ENCODE assay signal across 11 cellular contexts in the genomic region with DNA sequence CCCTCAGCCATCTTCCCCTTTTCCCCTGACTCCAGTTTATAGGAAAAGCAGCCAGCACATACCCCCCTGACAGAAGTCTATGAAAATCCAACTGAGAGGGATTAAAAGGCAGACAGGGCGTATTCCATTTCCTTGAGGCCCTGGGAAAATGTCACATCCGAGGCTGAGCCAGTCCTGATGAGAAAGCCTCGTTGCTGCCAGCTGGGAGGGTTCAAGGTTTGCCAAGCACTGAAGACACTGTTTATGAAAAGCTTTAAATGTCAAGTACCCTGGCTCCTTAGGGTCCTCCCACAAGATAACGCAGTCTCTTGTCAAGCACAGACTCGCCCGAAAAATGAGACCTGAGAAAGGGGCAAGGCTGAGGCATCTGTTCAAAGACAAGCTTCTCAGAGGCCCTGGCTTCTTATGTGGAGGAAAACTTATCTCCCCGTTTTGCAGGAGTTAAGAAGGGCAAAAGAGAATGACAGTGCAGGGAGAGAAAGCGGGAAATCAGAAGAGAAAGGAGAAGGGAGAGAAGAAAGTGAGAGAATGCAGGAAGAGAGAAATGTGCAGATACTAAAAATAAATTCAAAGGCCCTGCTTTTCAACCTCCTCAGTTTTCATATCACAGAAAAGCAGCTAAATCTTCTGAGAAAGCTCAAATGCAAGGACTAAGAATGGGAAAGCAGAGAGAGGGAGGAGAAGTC. TPM values are rescaled to one million over a fixed set of nuclear protein-coding genes. Genes with fewer than 3 reads are reported as not detected.
DNase-seq lines count a peak whose midpoint lies in the region; ATAC-seq and TF ChIP-seq lines count a peak whose summit lies in the region.
"Had no signal": no experiment of that assay in that cellular context is flagged by ENCODE, and none has a peak within 500 bp of the region (broad histone marks: within the 10 kb centered on the region; RNA-seq: fewer than 3 reads in every experiment).

No MANE protein-coding gene starts in this region.

- H3K4me3 Mint-ChIP-seq in activated naive CD4-positive, alpha-beta T cell treated with anti-CD3 and anti-CD28 coated beads for 36 hours = no peak overlapping the region

- H3K4me1 ChIP-seq in adrenal gland (replicated peaks in 1 of 2) (peaks cover 37 to 58% of the 10 kb centered on the region in 2 donors), rectal smooth muscle tissue (ENCODE audit: control insufficient read depth, insufficient read depth, low read length) (peaks cover 14% of the 10 kb centered on the region)

- TF ChIP-seq POLR2A in adrenal gland (IDR thresholded peaks at IDR 0.05) = no peak
- TF ChIP-seq POLR2A in GM18505 (IDR thresholded peaks at IDR 0.05; ENCODE audit: borderline replicate concordance, extremely low read depth, insufficient read depth, insufficient read length) = no peak

- no peak for TF ChIP-seq CTCF in adrenal gland (IDR thresholded peaks at IDR 0.05)

- H3K27ac Mint-ChIP-seq in activated naive CD4-positive, alpha-beta T cell treated with anti-CD3 and anti-CD28 coated beads for 36 hours = no peak overlapping the region

- no peaks in the 10 kb centered on the region for H3K9me3 Mint-ChIP-seq in activated naive CD4-positive, alpha-beta T cell treated with anti-CD3 and anti-CD28 coated beads for 36 hours

- H3K4me3 ChIP-seq in adrenal gland = no peak overlapping the region
- no peak overlapping the region for H3K4me3 ChIP-seq in rectal smooth muscle tissue (ENCODE audit: low read length)
- H3K4me3 ChIP-seq: Peyer's patch had no signal

- CTCF ChIA-PET in activated naive CD4-positive, alpha-beta T cell treated with anti-CD3 and anti-CD28 coated beads for 36 hours (lab: Charles Lee) = interaction anchor here (1.3 kb wide), 1 partner anchor 15 kb away, joined by 3 read pairs; no protein-coding TSS in a partner anchor

- H3K4me1 Mint-ChIP-seq in activated naive CD4-positive, alpha-beta T cell treated with anti-CD3 and anti-CD28 coated beads for 36 hours (ENCODE audit: low read depth) = no peaks in the 10 kb centered on the region

- H3K27ac ChIP-seq in adrenal gland = peak overlapping the region; percentile 55 to 90 (median 83)
- peak overlapping the region; percentile 43 for H3K27ac ChIP-seq in rectal smooth muscle tissue (ENCODE audit: low read depth, low read length)
- H3K27ac ChIP-seq: brain microvascular endothelial cell, Peyer's patch had no signal

- intact Hi-C loops in adrenal gland (cut with DNase I) (no loop called here), Right ventricle myocardium superior (cut with DNase I) (no loop called here)
- intact Hi-C loops in activated naive CD4-positive, alpha-beta T cell treated with anti-CD3 and anti-CD28 coated beads for 36 hours (cut with micrococcal nuclease) = no loop called here

- WGBS in adrenal gland, 4 donors = 23 to 36% (median 26%) methylated on average over 8 of the region's 8 CpGs

- H3K27me3 Mint-ChIP-seq in activated naive CD4-positive, alpha-beta T cell treated with anti-CD3 and anti-CD28 coated beads for 36 hours (ENCODE audit: low read depth) = no peaks in the 10 kb centered on the region

- no peak overlapping the region for H3K9ac ChIP-seq in rectal smooth muscle tissue (ENCODE audit: low read length)

- ATAC-seq in Right ventricle myocardium superior (ENCODE audit: poor library complexity) (peak; percentile 78), GM21786 (IDR thresholded peaks at IDR 0.05; ENCODE audit: unreplicated experiment) (no peak), GM18505 (IDR thresholded peaks at IDR 0.05; ENCODE audit: unreplicated experiment) (no peak)

- no peaks in the 10 kb centered on the region for H3K36me3 Mint-ChIP-seq in activated naive CD4-positive, alpha-beta T cell treated with anti-CD3 and anti-CD28 coated beads for 36 hours (ENCODE audit: low read depth)

- no peaks in the 10 kb centered on the region for H3K27me3 ChIP-seq in adrenal gland
- no peaks in the 10 kb centered on the region for H3K27me3 ChIP-seq in rectal smooth muscle tissue (ENCODE audit: control insufficient read depth, insufficient read depth, low read length)
- H3K27me3 ChIP-seq: brain microvascular endothelial cell, Peyer's patch had no signal

- H3K9me3 ChIP-seq in adrenal gland (replicated peaks in 1 of 3) = no peaks in the 10 kb centered on the region
- H3K9me3 ChIP-seq: Peyer's patch had no signal

- H3K36me3 ChIP-seq in adrenal gland (replicated peaks in 1 of 2) (no peaks in the 10 kb centered on the region), rectal smooth muscle tissue (ENCODE audit: control insufficient read depth, insufficient read depth, low read length) (no peaks in the 10 kb centered on the region)
- H3K36me3 ChIP-seq: brain microvascular endothelial cell, Peyer's patch had no signal

- DNase-seq in DMS 273 (lab: John Stamatoyannopoulos, UW; ENCODE audit: unreplicated experiment) (peak; percentile 79), adrenal gland (peak; percentile 50 to 79 (median 73)), Right ventricle myocardium superior (no peak), NCI-H774 (lab: John Stamatoyannopoulos, UW) (no peak)
- DNase-seq in activated naive CD4-positive, alpha-beta T cell treated with anti-CD3 and anti-CD28 coated beads for 36 hours = no peak
- DNase-seq: brain microvascular endothelial cell, NCI-H1694, Peyer's patch had no signal

RNA-seq across cellular contexts. Expression of gene SCD5, which starts 44.7 kb away (rescaled TPM):
- 100 to 1,000 TPM; 199 to 585 (median 385) TPM for total RNA-seq in adrenal gland
- 100 to 1,000 TPM in 1 of 3 donors, 10 to 100 TPM in 2; 88.1 to 164 (median 96.2) TPM for polyA plus RNA-seq in adrenal gland
- total RNA-seq in Right ventricle myocardium superior = 4.9 TPM
- total RNA-seq in activated naive CD4-positive, alpha-beta T cell treated with anti-CD3 and anti-CD28 coated beads for 36 hours = under 1 TPM; 0.12 to 0.35 TPM

Comparison
In these comparisons a context has a peak if more than half of its experiments do, and no peak if none do; other contexts are left out.
1. DNase-seq: peak in DMS 273 (single experiment) and adrenal gland (7 of 7); none in Right ventricle myocardium superior (single experiment), NCI-H774 (single experiment) and activated naive CD4-positive, alpha-beta T cell treated with anti-CD3 and anti-CD28 coated beads for 36 hours (single experiment).
2. RNA of gene SCD5, which starts 44.7 kb away (total RNA-seq): 199 to 585 TPM in adrenal gland; 4.9 TPM in Right ventricle myocardium superior (single experiment) and 0.12 to 0.35 TPM in activated naive CD4-positive, alpha-beta T cell treated with anti-CD3 and anti-CD28 coated beads for 36 hours; every median in the first group is over 10 times any median in the second.